8 cellular contexts compared by ENCODE assay signal in genomic region chr14:23588884-23589598, GRCh38. TPM values are rescaled to one million over a fixed set of nuclear protein-coding genes. Genes with fewer than 3 reads are reported as not detected.
DNase-seq lines count a peak whose midpoint lies in the region; ATAC-seq and TF ChIP-seq lines count a peak whose summit lies in the region.

No MANE protein-coding gene starts in this region.

- TF ChIP-seq CTCF in ascending aorta (IDR thresholded peaks at IDR 0.05) (peak; percentile 4 to 34 (median 15)), sigmoid colon (IDR thresholded peaks at IDR 0.05) (peak; percentile 14 to 48 (median 36))

- TF ChIP-seq POLR2A in sigmoid colon (IDR thresholded peaks at IDR 0.05), result no peak

- no peak overlapping the region for H3K4me3 ChIP-seq in ascending aorta
- no peak overlapping the region for H3K4me3 ChIP-seq in right cardiac atrium (ENCODE audit: low read length)
- H3K4me3 ChIP-seq in sigmoid colon, result no peak overlapping the region

- no peak overlapping the region for H3K27ac Mint-ChIP-seq in T-helper 2 cell treated with Interferon-gamma antibody and Interleukin-4, amounts not matched to agents 5 μg/mL and 100 μg/mL, for 36 hours

- intact Hi-C loops in ascending aorta (cut with DNase I), result no loop called here
- intact Hi-C loops in right cardiac atrium (cut with DNase I), result no loop called here
- intact Hi-C loops in sigmoid colon (cut with DNase I), result no loop called here

- peak; percentile 85 for ATAC-seq in GM18508 (IDR thresholded peaks at IDR 0.05; ENCODE audit: insufficient read depth, unreplicated experiment)
- ATAC-seq in HG03025 (IDR thresholded peaks at IDR 0.05; ENCODE audit: low FRiP score, unreplicated experiment), result peak; percentile 83
- ATAC-seq in right cardiac atrium, result peak; percentile 90 to 94

- H3K36me3 ChIP-seq in ascending aorta, result no peaks in the 10 kb centered on the region
- H3K36me3 ChIP-seq in sigmoid colon, result no peaks in the 10 kb centered on the region

- no peaks in the 10 kb centered on the region for H3K9me3 Mint-ChIP-seq in T-helper 2 cell treated with Interferon-gamma antibody and Interleukin-4, amounts not matched to agents 5 μg/mL and 100 μg/mL, for 36 hours

- peaks cover 14% of the 10 kb centered on the region for H3K27me3 Mint-ChIP-seq in T-helper 2 cell treated with Interferon-gamma antibody and Interleukin-4, amounts not matched to agents 5 μg/mL and 100 μg/mL, for 36 hours (ENCODE audit: low read depth)

- DNase-seq in 8988T (peak; percentile 72), NCI-H1930 (lab: John Stamatoyannopoulos, UW) (peak; percentile 64), ascending aorta (ENCODE audit: low spot score in 2 of 2) (peak; percentile 32 to 78), right cardiac atrium (peak; percentile 84 to 95 (median 93)), sigmoid colon (peak; percentile 84)
- peak; percentile 71 for DNase-seq in T-helper 2 cell treated with Interferon-gamma antibody and Interleukin-4, amounts not matched to agents 5 μg/mL and 100 μg/mL, for 36 hours (ENCODE audit: low spot score)

- 10% methylated on average over 5 of the region's 5 CpGs for WGBS in right cardiac atrium
- 15 to 16% methylated on average over 5 of the region's 5 CpGs for WGBS in sigmoid colon, 2 donors

- H3K4me1 Mint-ChIP-seq in T-helper 2 cell treated with Interferon-gamma antibody and Interleukin-4, amounts not matched to agents 5 μg/mL and 100 μg/mL, for 36 hours (ENCODE audit: low read depth), result peaks cover 4% of the 10 kb centered on the region

- H3K27me3 ChIP-seq in ascending aorta (no peaks in the 10 kb centered on the region), right cardiac atrium (ENCODE audit: control insufficient read depth, insufficient read depth) (no peaks in the 10 kb centered on the region), sigmoid colon (peaks cover 0 to 4% (median 0%) of the 10 kb centered on the region in 3 donors)

- no peaks in the 10 kb centered on the region for H3K36me3 Mint-ChIP-seq in T-helper 2 cell treated with Interferon-gamma antibody and Interleukin-4, amounts not matched to agents 5 μg/mL and 100 μg/mL, for 36 hours (ENCODE audit: low read depth)

- no peak overlapping the region for H3K27ac ChIP-seq in ascending aorta
- H3K27ac ChIP-seq in right cardiac atrium (ENCODE audit: low read length), result no peak overlapping the region
- no peak overlapping the region for H3K27ac ChIP-seq in sigmoid colon

- no peak for TF ChIP-seq EP300 in sigmoid colon (IDR thresholded peaks at IDR 0.05)

- H3K4me1 ChIP-seq in ascending aorta (no peaks in the 10 kb centered on the region), right cardiac atrium (ENCODE audit: control insufficient read depth, insufficient read depth, low read length) (no peaks in the 10 kb centered on the region), sigmoid colon (peaks cover 0 to 5% (median 0%) of the 10 kb centered on the region in 4 donors)

- no peak overlapping the region for H3K4me3 Mint-ChIP-seq in T-helper 2 cell treated with Interferon-gamma antibody and Interleukin-4, amounts not matched to agents 5 μg/mL and 100 μg/mL, for 36 hours

- H3K9me3 ChIP-seq in ascending aorta (no peaks in the 10 kb centered on the region), right cardiac atrium (ENCODE audit: control insufficient read depth, low read length) (no peaks in the 10 kb centered on the region), sigmoid colon (no peaks in the 10 kb centered on the region)

RNA-seq across cellular contexts. Expression of gene JPH4, which starts 10.5 kb away (rescaled TPM):
- total RNA-seq in ascending aorta (4.7 TPM), right cardiac atrium (under 1 TPM; 0.11 to 0.38 (median 0.27) TPM), sigmoid colon (1 to 10 TPM in 3 of 4 donors, under 1 TPM in 1; 0.82 to 3.0 (median 2.1) TPM)
- polyA plus RNA-seq in right cardiac atrium (0.23 TPM), sigmoid colon (1 to 10 TPM in 1 of 3 donors, under 1 TPM in 1, not detected in 1; 0.60 to 1.5 TPM)

RNA-seq across cellular contexts. Expression of gene AP1G2, which starts 21.4 kb away (rescaled TPM):
- total RNA-seq in ascending aorta, result 56.2 TPM
- 10 to 100 TPM; 13.8 to 17.9 (median 15.4) TPM for total RNA-seq in right cardiac atrium
- polyA plus RNA-seq in right cardiac atrium, result 12.9 TPM
- 10 to 100 TPM; 16.4 to 37.1 (median 26.3) TPM for total RNA-seq in sigmoid colon
- polyA plus RNA-seq in sigmoid colon, result 100 to 1,000 TPM in 1 of 3 donors, 10 to 100 TPM in 2; 33.0 to 124 (median 41.6) TPM

RNA-seq across cellular contexts. Expression of gene THTPA, which starts 33.0 kb away (rescaled TPM):
- total RNA-seq in ascending aorta, result 115 TPM
- total RNA-seq in right cardiac atrium, result 10 to 100 TPM; 18.8 to 21.5 (median 20.9) TPM
- 22.9 TPM for polyA plus RNA-seq in right cardiac atrium
- 10 to 100 TPM in 3 of 4 donors, 1 to 10 TPM in 1; 8.9 to 30.6 (median 19.4) TPM for total RNA-seq in sigmoid colon
- polyA plus RNA-seq in sigmoid colon, result 10 to 100 TPM; 19.2 to 35.4 (median 22.0) TPM

RNA-seq across cellular contexts. Expression of gene ZFHX2, which starts 37.5 kb away (rescaled TPM):
- total RNA-seq in ascending aorta, result 1.3 TPM
- total RNA-seq in right cardiac atrium, result 1 to 10 TPM in 1 of 4 donors, under 1 TPM in 3; 0.31 to 1.0 (median 0.87) TPM
- polyA plus RNA-seq in right cardiac atrium, result 0.50 TPM
- total RNA-seq in sigmoid colon, result 1 to 10 TPM in 2 of 4 donors, under 1 TPM in 2; 0.33 to 1.9 (median 0.98) TPM
- under 1 TPM in 2 of 3 donors, not detected in 1; under 0.01 to 0.57 TPM for polyA plus RNA-seq in sigmoid colon

RNA-seq across cellular contexts. Expression of gene DHRS2, which starts 47.1 kb away (rescaled TPM):
- total RNA-seq in ascending aorta (not detected), right cardiac atrium (not detected), sigmoid colon (not detected)
- polyA plus RNA-seq in right cardiac atrium (not detected), sigmoid colon (under 1 TPM in 1 of 3 donors, not detected in 2; 0.54 TPM)
